Comparison of ENCODE assay signal across 1 cellular context in the genomic region with DNA sequence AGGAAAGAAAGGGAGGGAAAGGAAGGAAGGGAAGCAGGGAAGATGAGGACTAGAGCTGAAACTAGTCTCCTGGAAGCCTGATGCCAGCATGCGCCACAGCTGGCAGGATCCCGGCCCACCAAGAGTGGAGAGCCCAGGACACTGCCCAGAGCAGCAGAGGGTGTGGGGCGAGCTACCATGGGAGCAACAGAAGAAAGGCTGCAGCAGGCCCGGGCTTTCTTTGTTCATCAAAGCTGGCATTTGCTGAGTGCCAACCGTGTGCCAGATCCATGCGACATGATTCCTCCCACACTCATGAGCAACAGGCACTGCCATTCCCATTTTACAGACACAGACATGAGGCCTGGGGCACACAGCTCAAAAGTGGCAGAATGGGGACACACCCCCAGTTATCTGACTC.
TF ChIP-seq lines count a peak whose summit lies in the region.

No MANE protein-coding gene starts in this region.

TF ChIP-seq in H1, 55 proteins besides CTCF, POLR2A, EP300 and RAD21:
- TF ChIP-seq CEBPB (IDR thresholded peaks at IDR 0.05; ENCODE audit: low read depth, low read length) (no peak), SIRT6 (IDR thresholded peaks at IDR 0.05; ENCODE audit: low read length) (no peak), CBX8 (IDR thresholded peaks at IDR 0.05; ENCODE audit: borderline replicate concordance, low read depth, low read length) (no peak), BCL11A (IDR thresholded peaks at IDR 0.05; ENCODE audit: low read depth in 2 of 2, low read length in 2 of 2) (no peak), SP4 (IDR thresholded peaks at IDR 0.05; ENCODE audit: low read length) (no peak), POU5F1 (IDR thresholded peaks at IDR 0.05; ENCODE audit: low read depth, low read length) (no peak), RXRA (IDR thresholded peaks at IDR 0.05; ENCODE audit: insufficient read depth, low read depth, low read length) (no peak), SAP30 (IDR thresholded peaks at IDR 0.05; ENCODE audit: insufficient read depth, insufficient replicate concordance, low read length) (no peak), SRF (IDR thresholded peaks at IDR 0.05; ENCODE audit: low read depth, low read length) (no peak), CHD1 (IDR thresholded peaks at IDR 0.05; ENCODE audit: low read depth, low read length) (no peak)
- TF ChIP-seq, protein P1, sequence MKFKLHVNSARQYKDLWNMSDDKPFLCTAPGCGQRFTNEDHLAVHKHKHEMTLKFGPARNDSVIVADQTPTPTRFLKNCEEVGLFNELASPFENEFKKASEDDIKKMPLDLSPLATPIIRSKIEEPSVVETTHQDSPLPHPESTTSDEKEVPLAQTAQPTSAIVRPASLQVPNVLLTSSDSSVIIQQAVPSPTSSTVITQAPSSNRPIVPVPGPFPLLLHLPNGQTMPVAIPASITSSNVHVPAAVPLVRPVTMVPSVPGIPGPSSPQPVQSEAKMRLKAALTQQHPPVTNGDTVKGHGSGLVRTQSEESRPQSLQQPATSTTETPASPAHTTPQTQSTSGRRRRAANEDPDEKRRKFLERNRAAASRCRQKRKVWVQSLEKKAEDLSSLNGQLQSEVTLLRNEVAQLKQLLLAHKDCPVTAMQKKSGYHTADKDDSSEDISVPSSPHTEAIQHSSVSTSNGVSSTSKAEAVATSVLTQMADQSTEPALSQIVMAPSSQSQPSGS (IDR thresholded peaks at IDR 0.05; ENCODE audit: low read length): no peak
- TF ChIP-seq, protein P2, sequence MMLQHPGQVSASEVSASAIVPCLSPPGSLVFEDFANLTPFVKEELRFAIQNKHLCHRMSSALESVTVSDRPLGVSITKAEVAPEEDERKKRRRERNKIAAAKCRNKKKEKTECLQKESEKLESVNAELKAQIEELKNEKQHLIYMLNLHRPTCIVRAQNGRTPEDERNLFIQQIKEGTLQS (IDR thresholded peaks at IDR 0.05; ENCODE audit: insufficient read depth, low read depth, low read length): no peak
